Comparison of ENCODE assay signal across 15 cellular contexts in genomic region chr5:21774791-21775190, GRCh38.
DNase-seq lines count a peak whose midpoint lies in the region; ATAC-seq and TF ChIP-seq lines count a peak whose summit lies in the region.
"Had no signal": no experiment of that assay in that cellular context is flagged by ENCODE, and none has a peak within 500 bp of the region (broad histone marks: within the 10 kb centered on the region; RNA-seq: fewer than 3 reads in every experiment).

No MANE protein-coding gene starts in this region.

- no peak overlapping the region for H3K4me3 ChIP-seq in kidney epithelial cell (ENCODE audit: low read depth, low read length)

- no peaks in the 10 kb centered on the region for H3K27me3 Mint-ChIP-seq in activated CD4-positive, alpha-beta memory T cell treated with anti-CD3 and anti-CD28 coated beads, Interleukin-2, amount 10 ng/mL, durations not matched to agents 7 days and 5 days
- H3K27me3 Mint-ChIP-seq: activated naive CD4-positive, alpha-beta T cell treated with anti-CD3 and anti-CD28 coated beads, Interleukin-2, amount 50 U/mL, for 24 hours; B cell; T-cell had no signal

- no peak overlapping the region for H3K4me3 Mint-ChIP-seq in activated CD4-positive, alpha-beta memory T cell treated with anti-CD3 and anti-CD28 coated beads, Interleukin-2, amount 10 ng/mL, durations not matched to agents 7 days and 5 days
- H3K4me3 Mint-ChIP-seq: activated naive CD4-positive, alpha-beta T cell treated with anti-CD3 and anti-CD28 coated beads, Interleukin-2, amount 50 U/mL, for 24 hours; B cell; T-cell had no signal

- no peaks in the 10 kb centered on the region for H3K36me3 ChIP-seq in kidney epithelial cell (ENCODE audit: control insufficient read depth, insufficient read depth, low read length)

- H3K27ac Mint-ChIP-seq in activated CD4-positive, alpha-beta memory T cell treated with anti-CD3 and anti-CD28 coated beads, Interleukin-2, amount 10 ng/mL, durations not matched to agents 7 days and 5 days, result no peak overlapping the region
- H3K27ac Mint-ChIP-seq: activated naive CD4-positive, alpha-beta T cell treated with anti-CD3 and anti-CD28 coated beads, Interleukin-2, amount 50 U/mL, for 24 hours; B cell; T-cell had no signal

- no peak for TF ChIP-seq CTCF in kidney epithelial cell (IDR thresholded peaks at IDR 0.05; ENCODE audit: insufficient read depth, low read length, poor library complexity, severe bottlenecking)

- DNase-seq in ELR (ENCODE audit: low read depth), result peak; percentile 64
- peak; percentile 43 for DNase-seq in NCI-H2171 (lab: John Stamatoyannopoulos, UW)
- DNase-seq in astrocyte of the hippocampus (ENCODE audit: low read depth, low spot score), result peak; percentile 55
- peak; percentile 73 for DNase-seq in kidney epithelial cell (ENCODE audit: low read depth)
- no peak for DNase-seq in activated CD4-positive, alpha-beta memory T cell treated with anti-CD3 and anti-CD28 coated beads, Interleukin-2, amount 10 ng/mL, durations not matched to agents 7 days and 5 days
- DNase-seq: activated CD4-positive, alpha-beta T cell treated with anti-CD3 and anti-CD28 coated beads for 1 hour; DMS79; NCI-H345; RPMI8226; T-cell had no signal

- peaks cover 5% of the 10 kb centered on the region for H3K9me3 Mint-ChIP-seq in activated CD4-positive, alpha-beta memory T cell treated with anti-CD3 and anti-CD28 coated beads, Interleukin-2, amount 10 ng/mL, durations not matched to agents 7 days and 5 days

- no peaks in the 10 kb centered on the region for H3K36me3 Mint-ChIP-seq in activated CD4-positive, alpha-beta memory T cell treated with anti-CD3 and anti-CD28 coated beads, Interleukin-2, amount 10 ng/mL, durations not matched to agents 7 days and 5 days (ENCODE audit: low read depth)
- H3K36me3 Mint-ChIP-seq: activated naive CD4-positive, alpha-beta T cell treated with anti-CD3 and anti-CD28 coated beads, Interleukin-2, amount 50 U/mL, for 24 hours; T-cell had no signal

- H3K4me1 Mint-ChIP-seq in activated CD4-positive, alpha-beta memory T cell treated with anti-CD3 and anti-CD28 coated beads, Interleukin-2, amount 10 ng/mL, durations not matched to agents 7 days and 5 days, result no peaks in the 10 kb centered on the region
- H3K4me1 Mint-ChIP-seq: activated naive CD4-positive, alpha-beta T cell treated with anti-CD3 and anti-CD28 coated beads, Interleukin-2, amount 50 U/mL, for 24 hours; B cell; T-cell had no signal

- CTCF ChIA-PET in activated CD4-positive, alpha-beta memory T cell treated with anti-CD3 and anti-CD28 coated beads, Interleukin-2, amount 10 ng/mL, durations not matched to agents 7 days and 5 days (lab: Charles Lee), result no interaction called here

- H3K27me3 ChIP-seq in kidney epithelial cell (ENCODE audit: control insufficient read depth, insufficient read depth, low read length), result no peaks in the 10 kb centered on the region

- ATAC-seq in GM19395 (IDR thresholded peaks at IDR 0.05; ENCODE audit: unreplicated experiment), result no peak
- no peak for ATAC-seq in HG03108 (IDR thresholded peaks at IDR 0.05; ENCODE audit: unreplicated experiment)
- no peak for ATAC-seq in GM19324 (IDR thresholded peaks at IDR 0.05; ENCODE audit: low FRiP score, unreplicated experiment)
- ATAC-seq: T-cell had no signal

- POLR2A ChIA-PET in activated CD4-positive, alpha-beta memory T cell treated with anti-CD3 and anti-CD28 coated beads, Interleukin-2, amount 10 ng/mL, durations not matched to agents 7 days and 5 days (lab: Charles Lee), result no interaction called here
